1 cellular context compared by ENCODE assay signal in genomic region chr12:121802843-121803698, GRCh38.
A peak's percentile ranks its signal among the peaks of the same experiment; 100 is the strongest.
TF ChIP-seq lines count a peak whose summit lies in the region.

No MANE protein-coding gene starts in this region.

TF ChIP-seq in K562, 482 proteins besides CTCF, POLR2A, EP300 and RAD21 (continued from another document):
- 0 out of 2 replicates have a peak, but pooled peaks have one; percentile 34 for TF ChIP-seq TGIF2 (CRISPR knock-in tag; IDR thresholded peaks at IDR 0.05)
